ENCODE assay signal across 8 cellular contexts in the genomic region with DNA sequence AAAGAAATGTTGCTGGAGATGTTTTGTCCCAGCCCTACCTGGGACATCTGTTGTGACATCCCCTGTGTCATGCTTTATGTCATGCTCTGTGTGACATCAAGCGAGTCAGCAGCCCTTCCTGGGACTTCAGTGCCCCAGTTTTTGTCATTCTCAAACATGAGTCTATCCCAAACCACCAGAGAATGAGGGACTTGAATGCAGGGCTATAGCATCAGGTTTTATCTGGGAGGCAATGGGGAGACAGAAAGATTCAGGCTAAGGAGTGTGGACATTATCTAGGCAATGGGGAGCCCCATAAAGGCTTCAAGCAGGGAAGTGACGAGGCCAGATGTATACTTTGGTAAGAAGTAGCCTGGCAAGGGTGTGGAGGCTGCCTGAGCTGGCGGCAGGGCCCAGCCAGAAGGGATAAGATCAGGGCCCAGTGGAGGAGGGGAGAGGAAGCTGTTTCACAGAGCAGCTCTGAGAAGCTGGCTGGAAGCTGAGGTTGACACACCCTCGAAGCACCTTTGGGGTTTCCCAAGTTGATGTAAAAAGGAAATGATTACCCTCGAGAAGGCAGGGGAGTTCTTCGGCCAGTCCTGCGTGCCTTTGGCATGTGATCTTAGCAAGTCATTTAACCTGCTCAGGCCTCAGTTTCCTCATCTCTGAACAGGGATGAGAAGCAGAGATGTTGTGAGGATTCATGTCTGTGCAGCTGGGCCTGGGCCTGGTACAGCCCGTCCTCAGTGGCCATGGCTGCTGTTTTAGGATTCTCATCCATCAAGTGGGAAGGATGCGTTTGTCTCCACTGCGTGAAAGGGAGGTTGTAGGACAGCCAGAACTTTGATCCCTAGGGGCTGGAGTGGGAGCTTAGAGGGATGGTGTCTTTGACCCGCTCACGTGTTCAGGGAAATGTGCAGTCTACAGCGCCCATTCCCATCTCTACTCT. TPM values are rescaled to one million over a fixed set of nuclear protein-coding genes. Genes with fewer than 3 reads are reported as not detected.
A peak's percentile ranks its signal among the peaks of the same experiment; 100 is the strongest.
DNase-seq lines count a peak whose midpoint lies in the region; ATAC-seq and TF ChIP-seq lines count a peak whose summit lies in the region.

No MANE protein-coding gene starts in this region.

- H3K27me3 Mint-ChIP-seq in Calu3 (ENCODE audit: unreplicated experiment): no peaks in the 10 kb centered on the region
- no peaks in the 10 kb centered on the region for H3K27me3 Mint-ChIP-seq in IgD-negative memory B cell
- H3K27me3 Mint-ChIP-seq in activated CD8-positive, alpha-beta T cell treated with anti-CD3 and anti-CD28 coated beads, Interleukin-2, amount 10 ng/mL, durations not matched to agents 7 days and 5 days (ENCODE audit: low read depth): no peaks in the 10 kb centered on the region

- POLR2A ChIA-PET in activated CD8-positive, alpha-beta T cell treated with anti-CD3 and anti-CD28 coated beads, Interleukin-2, amount 10 ng/mL, durations not matched to agents 7 days and 5 days (lab: Charles Lee): interaction anchor here (0.6 to 1.9 kb wide), 7 partner anchors 9 to 405 kb away, joined by 3 to 5 read pairs (median 3); partner anchors contain the start of gene TATDN2

- intact Hi-C loops in Calu3 (cut with micrococcal nuclease; ENCODE audit: unreplicated experiment): no loop called here

- H3K27ac Mint-ChIP-seq in Calu3 (ENCODE audit: unreplicated experiment) (peak overlapping the region; percentile 64), IgD-negative memory B cell (peak overlapping the region; percentile 97 to 100 (median 99))
- peak overlapping the region; percentile 96 for H3K27ac Mint-ChIP-seq in activated CD8-positive, alpha-beta T cell treated with anti-CD3 and anti-CD28 coated beads, Interleukin-2, amount 10 ng/mL, durations not matched to agents 7 days and 5 days

- CTCF ChIA-PET in Calu3 (lab: Charles Lee): interaction anchor here (0.6 kb wide), 1 partner anchor 14 kb away, joined by 4 read pairs; no protein-coding TSS in a partner anchor
- CTCF ChIA-PET in activated CD8-positive, alpha-beta T cell treated with anti-CD3 and anti-CD28 coated beads, Interleukin-2, amount 10 ng/mL, durations not matched to agents 7 days and 5 days (lab: Charles Lee): interaction anchor here (0.9 to 2.1 kb wide), 10 partner anchors 9 to 88 kb away, joined by 3 to 7 read pairs (median 3); partner anchors contain the start of gene IRAK2

- peaks cover 65% of the 10 kb centered on the region for H3K36me3 Mint-ChIP-seq in Calu3 (ENCODE audit: insufficient read depth, unreplicated experiment)
- peaks cover 4% of the 10 kb centered on the region for H3K36me3 Mint-ChIP-seq in IgD-negative memory B cell
- H3K36me3 Mint-ChIP-seq in activated CD8-positive, alpha-beta T cell treated with anti-CD3 and anti-CD28 coated beads, Interleukin-2, amount 10 ng/mL, durations not matched to agents 7 days and 5 days (ENCODE audit: low read depth): peaks cover 8% of the 10 kb centered on the region

- TSS peak; percentile 95 for BruUV-seq in Calu3 (replicated peaks; lab: Mats Ljungman, UMichigan)

- TF ChIP-seq CTCF in Calu3 (IDR thresholded peaks at IDR 0.05; ENCODE audit: unreplicated experiment): no peak

- peak; percentile 82 for DNase-seq in Calu3
- peak; percentile 83 for DNase-seq in activated CD8-positive, alpha-beta T cell treated with anti-CD3 and anti-CD28 coated beads, Interleukin-2, amount 10 ng/mL, durations not matched to agents 7 days and 5 days
- peak; percentile 72 to 77 for DNase-seq in erythroblast (lab: John Stamatoyannopoulos, UW)
- DNase-seq in stimulated activated CD4-positive, alpha-beta T cell treated with anti-CD3 and anti-CD28 coated beads, Interleukin-12 subunit alpha, Interleukin-12 subunit beta, amount 100 ng/mL, for 48 hours (ENCODE audit: low read depth in 2 of 3, low spot score in 1 of 3): peak; percentile 52 to 63 (median 53)
- DNase-seq in hepatic stellate cell (ENCODE audit: low spot score): no peak
- DNase-seq in NCI-H146 treated with DMSO at 0.1 percent for 48 hours (lab: John Stamatoyannopoulos, UW; ENCODE audit: unreplicated experiment): no peak

- TF ChIP-seq POLR2A in erythroblast (IDR thresholded peaks at IDR 0.05; ENCODE audit: low read length): peak; percentile 54

- H3K4me1 Mint-ChIP-seq in Calu3 (ENCODE audit: low read depth, unreplicated experiment): peaks cover 61% of the 10 kb centered on the region
- H3K4me1 Mint-ChIP-seq in IgD-negative memory B cell: peaks cover 45 to 58% (median 56%) of the 10 kb centered on the region in 3 donors
- H3K4me1 Mint-ChIP-seq in activated CD8-positive, alpha-beta T cell treated with anti-CD3 and anti-CD28 coated beads, Interleukin-2, amount 10 ng/mL, durations not matched to agents 7 days and 5 days (ENCODE audit: low read depth): peaks cover 75% of the 10 kb centered on the region

- peak; percentile 79 for ATAC-seq in GM21447 (IDR thresholded peaks at IDR 0.05; ENCODE audit: unreplicated experiment)
- peak; percentile 82 for ATAC-seq in activated CD8-positive, alpha-beta T cell treated with anti-CD3 and anti-CD28 coated beads, Interleukin-2, amount 10 ng/mL, durations not matched to agents 7 days and 5 days

- no peaks in the 10 kb centered on the region for H3K9me3 Mint-ChIP-seq in Calu3 (ENCODE audit: low read depth, unreplicated experiment)
- no peaks in the 10 kb centered on the region for H3K9me3 Mint-ChIP-seq in IgD-negative memory B cell
- no peaks in the 10 kb centered on the region for H3K9me3 Mint-ChIP-seq in activated CD8-positive, alpha-beta T cell treated with anti-CD3 and anti-CD28 coated beads, Interleukin-2, amount 10 ng/mL, durations not matched to agents 7 days and 5 days (ENCODE audit: insufficient read depth)

- H3K4me3 Mint-ChIP-seq in Calu3 (ENCODE audit: low read depth, unreplicated experiment) (peak overlapping the region; percentile 1), IgD-negative memory B cell (peak overlapping the region; percentile 65 to 88 (median 77))
- H3K4me3 Mint-ChIP-seq in activated CD8-positive, alpha-beta T cell treated with anti-CD3 and anti-CD28 coated beads, Interleukin-2, amount 10 ng/mL, durations not matched to agents 7 days and 5 days: peak overlapping the region; percentile 45

RNA-seq across cellular contexts. Expression of gene IRAK2, which starts 34.3 kb away (rescaled TPM):
- total RNA-seq in Calu3 (2022): 25.5 and 31.6 TPM in 2 replicates
- 8.4 TPM for polyA plus RNA-seq in IgD-negative memory B cell
- 1 to 10 TPM; 1.3 to 1.4 TPM for total RNA-seq in activated CD8-positive, alpha-beta T cell treated with anti-CD3 and anti-CD28 coated beads, Interleukin-2, amount 10 ng/mL, durations not matched to agents 7 days and 5 days

RNA-seq across cellular contexts. Expression of gene TATDN2, which starts 49.2 kb away (rescaled TPM):
- total RNA-seq in Calu3 (2022): 34.2 and 34.3 TPM in 2 replicates
- 11.6 TPM for polyA plus RNA-seq in IgD-negative memory B cell
- 10 to 100 TPM; 57.0 to 61.6 TPM for total RNA-seq in activated CD8-positive, alpha-beta T cell treated with anti-CD3 and anti-CD28 coated beads, Interleukin-2, amount 10 ng/mL, durations not matched to agents 7 days and 5 days

RNA-seq across cellular contexts. Expression of gene VHL, which starts 57.4 kb away (rescaled TPM):
- 49.0 and 50.4 TPM in 2 replicates for total RNA-seq in Calu3 (2022)
- 47.3 TPM for polyA plus RNA-seq in IgD-negative memory B cell
- 10 to 100 TPM; 57.0 to 59.1 TPM for total RNA-seq in activated CD8-positive, alpha-beta T cell treated with anti-CD3 and anti-CD28 coated beads, Interleukin-2, amount 10 ng/mL, durations not matched to agents 7 days and 5 days

Comparison
In these comparisons a context has a peak if more than half of its experiments do, and no peak if none do; other contexts are left out.
1. DNase-seq: peak in Calu3 (single experiment), activated CD8-positive, alpha-beta T cell treated with anti-CD3 and anti-CD28 coated beads, Interleukin-2, amount 10 ng/mL, durations not matched to agents 7 days and 5 days (single experiment), erythroblast (2 of 2) and stimulated activated CD4-positive, alpha-beta T cell treated with anti-CD3 and anti-CD28 coated beads, Interleukin-12 subunit alpha, Interleukin-12 subunit beta, amount 100 ng/mL, for 48 hours (3 of 3); none in hepatic stellate cell (single experiment) and NCI-H146 treated with DMSO at 0.1 percent for 48 hours (single experiment).
2. H3K4me3 Mint-ChIP-seq: peak in every context shown above with its lines; median percentile 77 in IgD-negative memory B cell; 45 in activated CD8-positive, alpha-beta T cell treated with anti-CD3 and anti-CD28 coated beads, Interleukin-2, amount 10 ng/mL, durations not matched to agents 7 days and 5 days; 1 in Calu3.
3. RNA of gene IRAK2, which starts 34.3 kb away (total RNA-seq): 25.5 to 31.6 TPM in Calu3; 1.3 to 1.4 TPM in activated CD8-positive, alpha-beta T cell treated with anti-CD3 and anti-CD28 coated beads, Interleukin-2, amount 10 ng/mL, durations not matched to agents 7 days and 5 days; every median in the first group is over 10 times any median in the second.
4. Peak in every context shown above with its lines, with median percentiles within 50 percentile points of each other: H3K27ac Mint-ChIP-seq.